ENCODE assay signal across 26 cellular contexts in genomic region chr7:47447621-47448349, GRCh38.
DNase-seq lines count a peak whose midpoint lies in the region; FAIRE-seq and TF ChIP-seq lines count a peak whose summit lies in the region.
"Had no signal": no experiment of that assay in that cellular context is flagged by ENCODE, and none has a peak within 500 bp of the region (broad histone marks: within the 10 kb centered on the region; RNA-seq: fewer than 3 reads in every experiment).

No MANE protein-coding gene starts in this region.

- no peak overlapping the region for H3K56ac ChIP-seq in H1 (replicated peaks; ENCODE audit: insufficient read length, low read depth, low read length)

- no peaks in the 10 kb centered on the region for H3K9me3 Mint-ChIP-seq in nephron progenitor cell
- H3K9me3 Mint-ChIP-seq: activated CD4-positive, alpha-beta memory T cell treated with anti-CD3 and anti-CD28 coated beads for 36 hours; activated T-cell treated with anti-CD3 and anti-CD28 coated beads, Interleukin-2, amount 50 U/mL, for 72 hours; stimulated activated naive CD8-positive, alpha-beta T cell treated with anti-CD3 and anti-CD28 coated beads, Interleukin-15, Interleukin-2, amounts not matched to agents 100 ng/mL and 50 ng/mL, for 24 hours had no signal

- POLR2A ChIA-PET in PC-9 (lab: Charles Lee; ENCODE audit: unreplicated experiment) (no interaction called here), H1 (lab: Charles Lee; ENCODE audit: partially characterized antibody) (no interaction called here)

- intact Hi-C loops in PC-9 (cut with micrococcal nuclease; ENCODE audit: unreplicated experiment) (loop anchor here (2.0 to 10.0 kb wide), 2 partner anchors 127 to 315 kb away; no protein-coding TSS in a partner anchor), stomach (cut with DNase I; ENCODE audit: low total_unique reads) (no loop called here)

- no peak overlapping the region for H3K14ac ChIP-seq in H1 (ENCODE audit: insufficient read length)

- H2BK15ac ChIP-seq in H1 (ENCODE audit: low read length), result no peak overlapping the region

- TF ChIP-seq CTCF in PC-9 (conservative IDR thresholded peaks at IDR 0.05) (no peak), H1 (IDR thresholded peaks at IDR 0.05; ENCODE audit: control extremely low read depth in 1 of 3, insufficient read depth in 1 of 3, low read depth in 1 of 3, low read length in 3 of 3) (no peak), nephron progenitor cell (IDR thresholded peaks at IDR 0.05) (no peak), stomach (IDR thresholded peaks at IDR 0.05) (no peak)

- FAIRE-seq in H1 (lab: Jason Lieb, UNC), result no peak
- FAIRE-seq: GM12891 had no signal

- H3F3A ChIP-seq in PC-9 (ENCODE audit: insufficient read depth, low read depth), result peaks cover 92% of the 10 kb centered on the region

- H3K27me3 ChIP-seq in PC-9 (ENCODE audit: insufficient read depth, low read depth) (no peaks in the 10 kb centered on the region), H1 (replicated peaks in 1 of 4; ENCODE audit: control insufficient read depth in 3 of 4, extremely low read depth in 1 of 4, insufficient read depth in 3 of 4, low read length in 3 of 4) (no peaks in the 10 kb centered on the region), stomach (no peaks in the 10 kb centered on the region)
- H3K27me3 ChIP-seq: BLaER1, brain microvascular endothelial cell, esophagus squamous epithelium, hepatocyte, tibial artery had no signal

- no peak overlapping the region for H2AFZ ChIP-seq in PC-9
- no peak overlapping the region for H2AFZ ChIP-seq in H1 (ENCODE audit: low read length)
- H2AFZ ChIP-seq: hepatocyte had no signal

- peak overlapping the region; percentile 45 for H3K4ac ChIP-seq in H1 (replicated peaks; ENCODE audit: insufficient read length, low read depth, low read length)

- H3K79me2 ChIP-seq in PC-9 (ENCODE audit: low read depth) (peaks cover 98% of the 10 kb centered on the region), H1 (ENCODE audit: control insufficient read depth in 1 of 2, insufficient read depth in 2 of 2, low read length in 2 of 2) (no peaks in the 10 kb centered on the region; a peak in 1 of 4 replicates)

- CTCF ChIA-PET in PC-9 (lab: Charles Lee) (no interaction called here), H1 (lab: Charles Lee; ENCODE audit: partially characterized antibody) (interaction anchor here (0.6 to 1.2 kb wide), 3 partner anchors 9 to 20 kb away, joined by 3 to 4 read pairs (median 3); no protein-coding TSS in a partner anchor)

- WGBS in H1 (ENCODE audit: extremely low coverage in 1 of 2, insufficient coverage in 1 of 2, insufficient read length in 1 of 2, insufficient replicate concordance in 2 of 2, low coverage in 1 of 2, low lambda C conversion rate in 2 of 2, missing lambda C conversion rate in 1 of 2), 2 experiments, result 86% methylated on average over 11 of the region's 12 CpGs; no CpG with 5 or more reads in 1 of the 2 experiments
- 84 to 96% (median 85%) methylated on average over 11 to 12 of the region's 12 CpGs for WGBS in stomach, 5 donors

- peak overlapping the region; percentile 67 for H3K4me2 ChIP-seq in PC-9
- no peak overlapping the region for H3K4me2 ChIP-seq in H1 (ENCODE audit: insufficient read depth in 1 of 2, low read depth in 2 of 2, low read length in 2 of 2)
- H3K4me2 ChIP-seq: BLaER1, hepatocyte had no signal

- H3K4me1 ChIP-seq in PC-9 (replicated peaks; ENCODE audit: insufficient read depth), result peaks cover 96% of the 10 kb centered on the region
- peaks cover 0 to 7% (median 2%) of the 10 kb centered on the region in 4 experiments; a peak in 6 of 7 replicates for H3K4me1 ChIP-seq in H1 (replicated peaks in 1 of 4; ENCODE audit: control insufficient read depth in 3 of 4, insufficient read depth in 4 of 4, low read length in 3 of 4)
- H3K4me1 ChIP-seq in stomach, result peaks cover 58 to 97% (median 74%) of the 10 kb centered on the region in 4 donors

- no peaks in the 10 kb centered on the region for H3K36me3 Mint-ChIP-seq in nephron progenitor cell (ENCODE audit: low read depth)
- H3K36me3 Mint-ChIP-seq: activated CD4-positive, alpha-beta memory T cell treated with anti-CD3 and anti-CD28 coated beads for 36 hours had no signal

- no peak overlapping the region for H3K9ac ChIP-seq in H1 (replicated peaks in 1 of 4; ENCODE audit: extremely low read depth in 1 of 4, low read depth in 3 of 4, low read length in 3 of 4)
- H3K9ac ChIP-seq: BLaER1 had no signal

- H3K9me3 ChIP-seq in PC-9 (ENCODE audit: insufficient read depth, low read depth) (no peaks in the 10 kb centered on the region), H1 (ENCODE audit: insufficient read depth in 2 of 2, low read depth in 1 of 2, low read length in 1 of 2) (no peaks in the 10 kb centered on the region), stomach (no peaks in the 10 kb centered on the region)
- H3K9me3 ChIP-seq: BLaER1, esophagus squamous epithelium, tibial artery had no signal

- H3K23ac ChIP-seq in H1 (ENCODE audit: insufficient read length), result no peak overlapping the region

- H4K91ac ChIP-seq in H1 (replicated peaks; ENCODE audit: insufficient read length, low read length), result no peak overlapping the region

- no peak overlapping the region for H3K18ac ChIP-seq in H1 (ENCODE audit: extremely low read depth, low read length)

- peaks cover 82% of the 10 kb centered on the region for H4K20me1 ChIP-seq in PC-9 (ENCODE audit: insufficient read depth)
- peaks cover 0 to 6% of the 10 kb centered on the region in 2 experiments for H4K20me1 ChIP-seq in H1 (replicated peaks in 1 of 2; ENCODE audit: control insufficient read depth in 1 of 2, insufficient read depth in 2 of 2, low read length in 2 of 2)

- H4K8ac ChIP-seq in H1 (ENCODE audit: extremely low read depth, insufficient read depth, low read length), result peak overlapping the region; percentile 12; the same call in 1 of the 2 replicates

- H3K27ac ChIP-seq in PC-9, result peak overlapping the region; percentile 72
- H3K27ac ChIP-seq in H1 (ENCODE audit: low read depth, low read length), result no peak overlapping the region
- H3K27ac ChIP-seq in stomach, result peak overlapping the region; percentile 52 to 88 (median 67)
- H3K27ac ChIP-seq: BLaER1, brain microvascular endothelial cell, esophagus squamous epithelium, tibial artery had no signal

- H2AK5ac ChIP-seq in H1 (ENCODE audit: low read depth, low read length), result 0 out of 2 replicates have a peak overlapping the region, but pooled peaks have one; percentile 77

- H3K36me3 ChIP-seq in PC-9 (ENCODE audit: low read depth) (peaks cover 39% of the 10 kb centered on the region; the same call in 1 of the 2 replicates), H1 (ENCODE audit: control insufficient read depth in 2 of 4, insufficient read depth in 4 of 4, low read length in 3 of 4) (no peaks in the 10 kb centered on the region), stomach (no peaks in the 10 kb centered on the region)
- H3K36me3 ChIP-seq: BLaER1, brain microvascular endothelial cell, esophagus squamous epithelium, tibial artery had no signal

- no peaks in the 10 kb centered on the region for H3K23me2 ChIP-seq in H1 (ENCODE audit: low read depth, low read length)

- H2BK12ac ChIP-seq in H1 (ENCODE audit: low read depth, low read length), result no peak overlapping the region

- BruUV-seq in PC-9 (replicated peaks; lab: Mats Ljungman, UMichigan), result no TSS peak

- no peaks in the 10 kb centered on the region for H3K9me2 ChIP-seq in PC-9 (ENCODE audit: insufficient read depth)

- H3K27me3 Mint-ChIP-seq in nephron progenitor cell (ENCODE audit: low read depth, poor library complexity), result peaks cover 3% of the 10 kb centered on the region
- H3K27me3 Mint-ChIP-seq: stimulated activated naive CD8-positive, alpha-beta T cell treated with anti-CD3 and anti-CD28 coated beads, Interleukin-15, Interleukin-2, amounts not matched to agents 100 ng/mL and 50 ng/mL, for 24 hours had no signal

- H4K5ac ChIP-seq in H1 (ENCODE audit: insufficient read length, low read depth, low read length), result no peak overlapping the region

- no peak for TF ChIP-seq RAD21 in H1 (IDR thresholded peaks at IDR 0.05 in 1 of 2, conservative IDR thresholded peaks at IDR 0.05 in 1 of 2; ENCODE audit: low read depth in 2 of 2, low read length in 2 of 2)

- TF ChIP-seq POLR2A in H1 (IDR thresholded peaks at IDR 0.05; ENCODE audit: control extremely low read depth in 1 of 2, low read depth in 2 of 2, low read length in 2 of 2) (no peak), stomach (IDR thresholded peaks at IDR 0.05) (no peak)

- TF ChIP-seq EP300 in H1 (IDR thresholded peaks at IDR 0.05; ENCODE audit: borderline replicate concordance in 1 of 2, low read depth in 2 of 2, low read length in 2 of 2) (no peak), stomach (IDR thresholded peaks at IDR 0.05) (no peak)

- H3K4me1 Mint-ChIP-seq in nephron progenitor cell, result peaks cover 65% of the 10 kb centered on the region

- no peak overlapping the region for H3K4me3 Mint-ChIP-seq in nephron progenitor cell
- H3K4me3 Mint-ChIP-seq: activated CD4-positive, alpha-beta memory T cell treated with anti-CD3 and anti-CD28 coated beads for 36 hours; activated T-cell treated with anti-CD3 and anti-CD28 coated beads, Interleukin-2, amount 50 U/mL, for 72 hours; stimulated activated naive CD8-positive, alpha-beta T cell treated with anti-CD3 and anti-CD28 coated beads, Interleukin-15, Interleukin-2, amounts not matched to agents 100 ng/mL and 50 ng/mL, for 24 hours had no signal

- peak overlapping the region; percentile 30 for H3K27ac Mint-ChIP-seq in nephron progenitor cell
- H3K27ac Mint-ChIP-seq: activated CD4-positive, alpha-beta memory T cell treated with anti-CD3 and anti-CD28 coated beads for 36 hours; activated T-cell treated with anti-CD3 and anti-CD28 coated beads, Interleukin-2, amount 50 U/mL, for 72 hours; stimulated activated naive CD8-positive, alpha-beta T cell treated with anti-CD3 and anti-CD28 coated beads, Interleukin-15, Interleukin-2, amounts not matched to agents 100 ng/mL and 50 ng/mL, for 24 hours had no signal

- H2BK20ac ChIP-seq in H1 (ENCODE audit: low read length), result no peak overlapping the region

- H2BK120ac ChIP-seq in H1 (replicated peaks; ENCODE audit: low read depth, low read length), result no peak overlapping the region

- no peak overlapping the region for H3K4me3 ChIP-seq in PC-9
- H3K4me3 ChIP-seq in H1 (ENCODE audit: extremely low read depth in 1 of 4, insufficient read depth in 2 of 4, low read depth in 3 of 4, low read length in 4 of 4), result no peak overlapping the region
- H3K4me3 ChIP-seq in stomach, result no peak overlapping the region
- H3K4me3 ChIP-seq: BLaER1, esophagus squamous epithelium, hepatocyte, tibial artery had no signal

- H3K79me1 ChIP-seq in H1 (ENCODE audit: low read depth, low read length), result peaks cover 2% of the 10 kb centered on the region; the same call in 1 of the 2 replicates

- DNase-seq in PC-9, result no peak
- DNase-seq in H1 (ENCODE audit: low read depth in 1 of 2, low spot score in 2 of 2), result no peak
- no peak for DNase-seq in nephron progenitor cell
- DNase-seq in stomach, result no peak
- no peak for DNase-seq in GM03348 (ENCODE audit: low spot score)
- no peak for DNase-seq in amygdala (lab: John Stamatoyannopoulos, UW)
- no peak for DNase-seq in NCI-H1105 treated with DMSO at 0.1 percent for 48 hours (lab: John Stamatoyannopoulos, UW)
- DNase-seq: activated CD4-positive, alpha-beta memory T cell treated with anti-CD3 and anti-CD28 coated beads for 36 hours; activated naive CD4-positive, alpha-beta T cell; activated T-cell treated with anti-CD3 and anti-CD28 coated beads, Interleukin-2, amount 50 U/mL, for 72 hours; brain microvascular endothelial cell; cerebellar nuclear complex; esophagus squamous epithelium; foreskin melanocyte; kidney glomerular epithelial cell; NCI-H1436 treated with DMSO at 0.1 percent for 48 hours; NCI-H226; retina; Right ventricle myocardium superior; stimulated activated CD4-positive, alpha-beta T cell treated with anti-CD3 and anti-CD28 coated beads, Interleukin-1b, Interleukin-23, amount 100 ng/mL, for 48 hours; T-helper 2 cell had no signal

- H2BK5ac ChIP-seq in H1 (ENCODE audit: low read depth, low read length), result peak overlapping the region; percentile 39; the same call in 1 of the 2 replicates
